ENCODE assay signal across 8 cellular contexts in the genomic region with DNA sequence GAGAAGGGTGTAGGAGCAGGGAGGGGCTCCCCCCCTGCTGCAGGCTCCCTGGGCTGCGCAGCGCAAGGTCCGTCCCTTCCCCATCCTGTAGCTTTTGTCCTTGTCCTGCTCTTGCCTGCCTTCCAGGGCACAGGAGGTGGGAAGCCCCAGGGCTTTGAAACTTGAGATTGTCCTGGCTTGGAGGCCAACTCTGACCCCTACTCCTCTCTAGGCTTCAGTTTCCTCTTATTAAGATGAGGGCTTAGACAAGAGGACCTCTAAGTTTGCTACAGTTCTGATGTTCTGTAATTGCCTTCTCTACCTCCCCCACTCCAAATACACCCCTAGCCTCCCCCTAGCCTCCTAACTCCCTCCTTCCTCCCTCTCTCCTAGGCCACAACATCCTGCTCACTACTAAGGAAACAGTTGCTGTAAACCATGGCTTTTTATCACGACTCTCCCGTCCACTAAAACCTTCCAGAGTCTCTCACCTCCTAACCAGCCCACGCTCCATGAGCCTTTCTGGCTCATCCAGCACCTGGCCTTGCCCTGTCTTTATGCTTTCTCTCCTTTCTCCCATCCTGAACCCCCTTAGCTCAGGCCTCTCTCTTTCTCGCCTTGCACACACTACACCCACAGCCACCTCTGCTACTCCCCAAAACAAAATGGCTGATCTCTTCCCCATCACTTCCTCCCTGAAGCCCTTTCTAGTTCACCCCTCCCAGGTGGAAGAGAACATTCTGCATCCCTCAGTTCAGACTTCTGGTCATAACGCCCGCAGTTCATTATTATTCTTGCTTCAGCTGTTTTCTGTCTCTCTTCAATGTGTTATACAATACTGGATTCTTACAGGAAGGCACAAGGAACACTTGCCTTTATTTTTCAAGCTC. TPM values are rescaled to one million over a fixed set of nuclear protein-coding genes. Genes with fewer than 3 reads are reported as not detected.
DNase-seq lines count a peak whose midpoint lies in the region; ATAC-seq and TF ChIP-seq lines count a peak whose summit lies in the region.

No MANE protein-coding gene starts in this region.

- no peaks in the 10 kb centered on the region for H3K9me3 Mint-ChIP-seq in effector memory CD8-positive, alpha-beta T cell
- no peaks in the 10 kb centered on the region for H3K9me3 Mint-ChIP-seq in natural killer cell treated with Interleukin-12 subunit alpha and Interleukin-12 subunit beta and Interleukin-15 and Interleukin-18, amount 100 ng/mL, for 72 hours

- no peak for TF ChIP-seq CTCF in NB4 (IDR thresholded peaks at IDR 0.05; ENCODE audit: low read depth, low read length)

- peak; percentile 10 for DNase-seq in NOMO-1 treated with DMSO at 0.1 percent for 48 hours (lab: John Stamatoyannopoulos, UW; ENCODE audit: unreplicated experiment)
- no peak for DNase-seq in NOMO-1 treated with dmso at 0.1 percent for 144 hours (lab: John Stamatoyannopoulos, UW; ENCODE audit: unreplicated experiment)
- DNase-seq in NB4 (ENCODE audit: low read depth): peak; percentile 42
- no peak for DNase-seq in effector memory CD8-positive, alpha-beta T cell
- no peak for DNase-seq in natural killer cell treated with Interleukin-12 subunit alpha and Interleukin-12 subunit beta and Interleukin-15 and Interleukin-18, amount 100 ng/mL, for 72 hours (ENCODE audit: low spot score)
- DNase-seq in SKM-1 treated with dmso at 0.1 percent for 144 hours (lab: John Stamatoyannopoulos, UW; ENCODE audit: unreplicated experiment): no peak
- DNase-seq in COLO829 (ENCODE audit: low spot score): no peak
- no peak for DNase-seq in T1000 (lab: John Stamatoyannopoulos, UW)

- TF ChIP-seq POLR2A in NB4 (IDR thresholded peaks at IDR 0.05; ENCODE audit: extremely low read depth, insufficient read length): no peak

- H3K4me3 ChIP-seq in NB4 (ENCODE audit: low read depth, low read length): no peak overlapping the region

- peak overlapping the region; percentile 66 to 73 for H3K4me3 Mint-ChIP-seq in effector memory CD8-positive, alpha-beta T cell
- peak overlapping the region; percentile 85 for H3K4me3 Mint-ChIP-seq in natural killer cell treated with Interleukin-12 subunit alpha and Interleukin-12 subunit beta and Interleukin-15 and Interleukin-18, amount 100 ng/mL, for 72 hours

- H3K36me3 Mint-ChIP-seq in effector memory CD8-positive, alpha-beta T cell (ENCODE audit: insufficient read depth): no peaks in the 10 kb centered on the region
- H3K36me3 Mint-ChIP-seq in natural killer cell treated with Interleukin-12 subunit alpha and Interleukin-12 subunit beta and Interleukin-15 and Interleukin-18, amount 100 ng/mL, for 72 hours: no peaks in the 10 kb centered on the region

- H3K4me1 Mint-ChIP-seq in effector memory CD8-positive, alpha-beta T cell (ENCODE audit: low read depth in 2 of 2): peaks cover 12 to 22% of the 10 kb centered on the region in 2 donors
- peaks cover 22% of the 10 kb centered on the region in 2 donors for H3K4me1 Mint-ChIP-seq in natural killer cell treated with Interleukin-12 subunit alpha and Interleukin-12 subunit beta and Interleukin-15 and Interleukin-18, amount 100 ng/mL, for 72 hours (ENCODE audit: low read depth in 2 of 2)

- peak overlapping the region; percentile 55 to 91 for H3K27ac Mint-ChIP-seq in effector memory CD8-positive, alpha-beta T cell
- peak overlapping the region; percentile 61 to 65 for H3K27ac Mint-ChIP-seq in natural killer cell treated with Interleukin-12 subunit alpha and Interleukin-12 subunit beta and Interleukin-15 and Interleukin-18, amount 100 ng/mL, for 72 hours

- H3K27me3 Mint-ChIP-seq in effector memory CD8-positive, alpha-beta T cell: no peaks in the 10 kb centered on the region
- no peaks in the 10 kb centered on the region for H3K27me3 Mint-ChIP-seq in natural killer cell treated with Interleukin-12 subunit alpha and Interleukin-12 subunit beta and Interleukin-15 and Interleukin-18, amount 100 ng/mL, for 72 hours

- ATAC-seq in effector memory CD8-positive, alpha-beta T cell (replicated peaks): no peak
- peak; percentile 2 to 60 for ATAC-seq in natural killer cell treated with Interleukin-12 subunit alpha and Interleukin-12 subunit beta and Interleukin-15 and Interleukin-18, amount 100 ng/mL, for 72 hours

RNA-seq across cellular contexts. Expression of a gene that starts 10.2 kb away (rescaled TPM):
- 1 to 10 TPM; 2.4 to 5.0 TPM for total RNA-seq in natural killer cell treated with Interleukin-12 subunit alpha and Interleukin-12 subunit beta and Interleukin-15 and Interleukin-18, amount 100 ng/mL, for 72 hours

RNA-seq across cellular contexts. Expression of a gene that starts 13.4 kb away (rescaled TPM):
- not detected for total RNA-seq in natural killer cell treated with Interleukin-12 subunit alpha and Interleukin-12 subunit beta and Interleukin-15 and Interleukin-18, amount 100 ng/mL, for 72 hours

RNA-seq across cellular contexts. Expression of a gene that starts 24.1 kb away (rescaled TPM):
- not detected for total RNA-seq in natural killer cell treated with Interleukin-12 subunit alpha and Interleukin-12 subunit beta and Interleukin-15 and Interleukin-18, amount 100 ng/mL, for 72 hours

RNA-seq across cellular contexts. Expression of a gene that starts 43.3 kb away (rescaled TPM):
- total RNA-seq in natural killer cell treated with Interleukin-12 subunit alpha and Interleukin-12 subunit beta and Interleukin-15 and Interleukin-18, amount 100 ng/mL, for 72 hours: 10 to 100 TPM; 28.5 to 31.1 TPM

RNA-seq across cellular contexts. Expression of a gene that starts 43.9 kb away (rescaled TPM):
- total RNA-seq in natural killer cell treated with Interleukin-12 subunit alpha and Interleukin-12 subunit beta and Interleukin-15 and Interleukin-18, amount 100 ng/mL, for 72 hours: 10 to 100 TPM; 21.6 to 27.7 TPM

Comparison
In these comparisons a context has a peak if more than half of its experiments do, and no peak if none do; other contexts are left out.
1. DNase-seq: peak in NOMO-1 treated with DMSO at 0.1 percent for 48 hours (single experiment) and NB4 (single experiment); none in NOMO-1 treated with dmso at 0.1 percent for 144 hours (single experiment), effector memory CD8-positive, alpha-beta T cell (0 of 3), natural killer cell treated with Interleukin-12 subunit alpha and Interleukin-12 subunit beta and Interleukin-15 and Interleukin-18, amount 100 ng/mL, for 72 hours (single experiment), SKM-1 treated with dmso at 0.1 percent for 144 hours (single experiment), COLO829 (single experiment) and T1000 (single experiment).